ENCODE assay signal across 1 cellular context in the genomic region with DNA sequence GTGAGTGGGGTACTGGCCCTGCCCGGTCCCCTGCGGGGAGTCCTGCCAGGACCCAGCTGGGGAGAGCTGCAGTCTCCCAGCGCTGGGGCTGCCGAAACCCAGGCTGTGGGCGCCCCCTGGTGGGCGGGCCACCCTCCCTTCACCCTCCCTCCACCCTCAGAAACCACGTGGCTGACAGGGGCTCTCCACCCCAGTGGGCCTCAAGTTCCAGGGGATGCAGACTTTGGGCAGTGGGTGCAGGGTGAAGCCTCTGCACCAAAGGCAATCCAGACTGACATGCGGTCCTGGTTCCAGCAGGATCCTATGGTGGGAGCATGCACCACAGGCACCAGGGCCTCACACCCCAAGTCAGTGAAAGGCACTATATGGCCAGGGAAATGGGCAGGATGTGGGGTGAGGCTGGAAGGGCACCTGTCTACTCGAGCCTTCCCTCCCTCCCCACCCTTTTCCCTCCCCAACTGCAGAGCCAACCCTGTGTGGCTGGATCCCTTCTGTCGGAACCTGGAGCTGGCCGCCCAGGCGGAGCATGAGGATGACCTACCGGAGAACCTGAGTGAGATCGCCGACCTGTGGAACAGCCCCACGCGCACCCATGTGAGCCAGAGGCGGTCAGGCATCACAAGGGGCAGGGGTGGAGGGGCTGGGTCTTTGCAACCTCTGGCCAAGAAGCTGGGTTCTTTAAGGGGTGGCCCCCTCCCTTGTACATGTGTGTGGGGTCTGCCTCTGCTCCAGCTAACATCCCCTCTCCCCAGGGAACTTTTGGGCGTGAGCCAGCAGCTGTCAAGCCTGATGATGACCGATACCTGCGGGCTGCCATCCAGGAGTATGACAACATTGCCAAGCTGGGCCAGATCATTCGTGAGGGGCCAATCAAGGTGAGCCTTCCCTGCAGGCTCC.
TF ChIP-seq lines count a peak whose summit lies in the region.

No MANE protein-coding gene starts in this region.

TF ChIP-seq in GM12878, 131 proteins besides CTCF, POLR2A, EP300 and RAD21 (continued from another document and continues in another):
- TF ChIP-seq, protein P1, sequence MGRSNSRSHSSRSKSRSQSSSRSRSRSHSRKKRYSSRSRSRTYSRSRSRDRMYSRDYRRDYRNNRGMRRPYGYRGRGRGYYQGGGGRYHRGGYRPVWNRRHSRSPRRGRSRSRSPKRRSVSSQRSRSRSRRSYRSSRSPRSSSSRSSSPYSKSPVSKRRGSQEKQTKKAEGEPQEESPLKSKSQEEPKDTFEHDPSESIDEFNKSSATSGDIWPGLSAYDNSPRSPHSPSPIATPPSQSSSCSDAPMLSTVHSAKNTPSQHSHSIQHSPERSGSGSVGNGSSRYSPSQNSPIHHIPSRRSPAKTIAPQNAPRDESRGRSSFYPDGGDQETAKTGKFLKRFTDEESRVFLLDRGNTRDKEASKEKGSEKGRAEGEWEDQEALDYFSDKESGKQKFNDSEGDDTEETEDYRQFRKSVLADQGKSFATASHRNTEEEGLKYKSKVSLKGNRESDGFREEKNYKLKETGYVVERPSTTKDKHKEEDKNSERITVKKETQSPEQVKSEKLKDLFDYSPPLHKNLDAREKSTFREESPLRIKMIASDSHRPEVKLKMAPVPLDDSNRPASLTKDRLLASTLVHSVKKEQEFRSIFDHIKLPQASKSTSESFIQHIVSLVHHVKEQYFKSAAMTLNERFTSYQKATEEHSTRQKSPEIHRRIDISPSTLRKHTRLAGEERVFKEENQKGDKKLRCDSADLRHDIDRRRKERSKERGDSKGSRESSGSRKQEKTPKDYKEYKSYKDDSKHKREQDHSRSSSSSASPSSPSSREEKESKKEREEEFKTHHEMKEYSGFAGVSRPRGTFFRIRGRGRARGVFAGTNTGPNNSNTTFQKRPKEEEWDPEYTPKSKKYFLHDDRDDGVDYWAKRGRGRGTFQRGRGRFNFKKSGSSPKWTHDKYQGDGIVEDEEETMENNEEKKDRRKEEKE (IDR thresholded peaks at IDR 0.05) = no peak
- TF ChIP-seq, protein P2, sequence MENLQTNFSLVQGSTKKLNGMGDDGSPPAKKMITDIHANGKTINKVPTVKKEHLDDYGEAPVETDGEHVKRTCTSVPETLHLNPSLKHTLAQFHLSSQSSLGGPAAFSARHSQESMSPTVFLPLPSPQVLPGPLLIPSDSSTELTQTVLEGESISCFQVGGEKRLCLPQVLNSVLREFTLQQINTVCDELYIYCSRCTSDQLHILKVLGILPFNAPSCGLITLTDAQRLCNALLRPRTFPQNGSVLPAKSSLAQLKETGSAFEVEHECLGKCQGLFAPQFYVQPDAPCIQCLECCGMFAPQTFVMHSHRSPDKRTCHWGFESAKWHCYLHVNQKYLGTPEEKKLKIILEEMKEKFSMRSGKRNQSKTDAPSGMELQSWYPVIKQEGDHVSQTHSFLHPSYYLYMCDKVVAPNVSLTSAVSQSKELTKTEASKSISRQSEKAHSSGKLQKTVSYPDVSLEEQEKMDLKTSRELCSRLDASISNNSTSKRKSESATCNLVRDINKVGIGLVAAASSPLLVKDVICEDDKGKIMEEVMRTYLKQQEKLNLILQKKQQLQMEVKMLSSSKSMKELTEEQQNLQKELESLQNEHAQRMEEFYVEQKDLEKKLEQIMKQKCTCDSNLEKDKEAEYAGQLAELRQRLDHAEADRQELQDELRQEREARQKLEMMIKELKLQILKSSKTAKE (IDR thresholded peaks at IDR 0.05; ENCODE audit: low read depth, poor library complexity, severe bottlenecking) = no peak
- TF ChIP-seq, protein P3, sequence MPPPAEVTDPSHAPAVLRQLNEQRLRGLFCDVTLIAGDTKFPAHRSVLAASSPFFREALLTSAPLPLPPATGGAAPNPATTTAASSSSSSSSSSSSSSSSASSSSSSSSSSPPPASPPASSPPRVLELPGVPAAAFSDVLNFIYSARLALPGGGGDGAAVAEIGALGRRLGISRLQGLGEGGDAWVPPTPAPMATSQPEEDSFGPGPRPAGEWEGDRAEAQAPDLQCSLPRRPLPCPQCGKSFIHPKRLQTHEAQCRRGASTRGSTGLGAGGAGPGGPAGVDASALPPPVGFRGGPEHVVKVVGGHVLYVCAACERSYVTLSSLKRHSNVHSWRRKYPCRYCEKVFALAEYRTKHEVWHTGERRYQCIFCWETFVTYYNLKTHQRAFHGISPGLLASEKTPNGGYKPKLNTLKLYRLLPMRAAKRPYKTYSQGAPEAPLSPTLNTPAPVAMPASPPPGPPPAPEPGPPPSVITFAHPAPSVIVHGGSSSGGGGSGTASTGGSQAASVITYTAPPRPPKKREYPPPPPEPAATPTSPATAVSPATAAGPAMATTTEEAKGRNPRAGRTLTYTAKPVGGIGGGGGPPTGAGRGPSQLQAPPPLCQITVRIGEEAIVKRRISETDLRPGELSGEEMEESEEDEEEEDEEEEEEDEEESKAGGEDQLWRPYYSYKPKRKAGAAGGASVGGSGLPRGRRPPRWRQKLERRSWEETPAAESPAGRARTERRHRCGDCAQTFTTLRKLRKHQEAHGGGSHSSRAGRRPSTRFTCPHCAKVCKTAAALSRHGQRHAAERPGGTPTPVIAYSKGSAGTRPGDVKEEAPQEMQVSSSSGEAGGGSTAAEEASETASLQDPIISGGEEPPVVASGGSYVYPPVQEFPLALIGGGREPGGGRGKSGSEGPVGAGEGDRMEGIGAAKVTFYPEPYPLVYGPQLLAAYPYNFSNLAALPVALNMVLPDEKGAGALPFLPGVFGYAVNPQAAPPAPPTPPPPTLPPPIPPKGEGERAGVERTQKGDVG (CRISPR knock-in tag; IDR thresholded peaks at IDR 0.05) = no peak
- no peak for TF ChIP-seq TCF7 (IDR thresholded peaks at IDR 0.05; ENCODE audit: borderline replicate concordance)
- TF ChIP-seq, protein P4, sequence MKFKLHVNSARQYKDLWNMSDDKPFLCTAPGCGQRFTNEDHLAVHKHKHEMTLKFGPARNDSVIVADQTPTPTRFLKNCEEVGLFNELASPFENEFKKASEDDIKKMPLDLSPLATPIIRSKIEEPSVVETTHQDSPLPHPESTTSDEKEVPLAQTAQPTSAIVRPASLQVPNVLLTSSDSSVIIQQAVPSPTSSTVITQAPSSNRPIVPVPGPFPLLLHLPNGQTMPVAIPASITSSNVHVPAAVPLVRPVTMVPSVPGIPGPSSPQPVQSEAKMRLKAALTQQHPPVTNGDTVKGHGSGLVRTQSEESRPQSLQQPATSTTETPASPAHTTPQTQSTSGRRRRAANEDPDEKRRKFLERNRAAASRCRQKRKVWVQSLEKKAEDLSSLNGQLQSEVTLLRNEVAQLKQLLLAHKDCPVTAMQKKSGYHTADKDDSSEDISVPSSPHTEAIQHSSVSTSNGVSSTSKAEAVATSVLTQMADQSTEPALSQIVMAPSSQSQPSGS (IDR thresholded peaks at IDR 0.05; ENCODE audit: low read length) = no peak
- TF ChIP-seq MYC (IDR thresholded peaks at IDR 0.05; ENCODE audit: insufficient read depth, insufficient read length, insufficient replicate concordance, low read length, severe bottlenecking) = peak; percentile 49
- 0 out of 2 replicates have a peak, but pooled peaks have one; percentile 17 for TF ChIP-seq TCF12 (IDR thresholded peaks at IDR 0.05; ENCODE audit: low read depth, low read length)
- no peak for TF ChIP-seq HDAC2 (IDR thresholded peaks at IDR 0.05)
- TF ChIP-seq, protein P5, sequence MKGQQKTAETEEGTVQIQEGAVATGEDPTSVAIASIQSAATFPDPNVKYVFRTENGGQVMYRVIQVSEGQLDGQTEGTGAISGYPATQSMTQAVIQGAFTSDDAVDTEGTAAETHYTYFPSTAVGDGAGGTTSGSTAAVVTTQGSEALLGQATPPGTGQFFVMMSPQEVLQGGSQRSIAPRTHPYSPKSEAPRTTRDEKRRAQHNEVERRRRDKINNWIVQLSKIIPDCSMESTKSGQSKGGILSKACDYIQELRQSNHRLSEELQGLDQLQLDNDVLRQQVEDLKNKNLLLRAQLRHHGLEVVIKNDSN (IDR thresholded peaks at IDR 0.05; ENCODE audit: borderline replicate concordance, extremely low read length, insufficient read depth, low read depth, low read length) = peak; percentile 79
- TF ChIP-seq SMAD1 (IDR thresholded peaks at IDR 0.05; ENCODE audit: low read depth, partially characterized antibody) = no peak
- TF ChIP-seq, protein P6, sequence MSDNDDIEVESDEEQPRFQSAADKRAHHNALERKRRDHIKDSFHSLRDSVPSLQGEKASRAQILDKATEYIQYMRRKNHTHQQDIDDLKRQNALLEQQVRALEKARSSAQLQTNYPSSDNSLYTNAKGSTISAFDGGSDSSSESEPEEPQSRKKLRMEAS (IDR thresholded peaks at IDR 0.05; ENCODE audit: low read depth, low read length) = peak; percentile 73; the same call in 1 of the 2 replicates
- no peak for TF ChIP-seq NR2F1 (conservative IDR thresholded peaks at IDR 0.05)
- TF ChIP-seq CHD4 (IDR thresholded peaks at IDR 0.05) = no peak
- no peak for TF ChIP-seq MXI1 (IDR thresholded peaks at IDR 0.05; ENCODE audit: low read depth, low read length)
- no peak for TF ChIP-seq ZNF384 (IDR thresholded peaks at IDR 0.05; ENCODE audit: borderline replicate concordance, low read depth, low read length)
- no peak for TF ChIP-seq KAT2A (conservative IDR thresholded peaks at IDR 0.05; ENCODE audit: control insufficient read depth, low read depth, low read length)
- TF ChIP-seq, protein P7, sequence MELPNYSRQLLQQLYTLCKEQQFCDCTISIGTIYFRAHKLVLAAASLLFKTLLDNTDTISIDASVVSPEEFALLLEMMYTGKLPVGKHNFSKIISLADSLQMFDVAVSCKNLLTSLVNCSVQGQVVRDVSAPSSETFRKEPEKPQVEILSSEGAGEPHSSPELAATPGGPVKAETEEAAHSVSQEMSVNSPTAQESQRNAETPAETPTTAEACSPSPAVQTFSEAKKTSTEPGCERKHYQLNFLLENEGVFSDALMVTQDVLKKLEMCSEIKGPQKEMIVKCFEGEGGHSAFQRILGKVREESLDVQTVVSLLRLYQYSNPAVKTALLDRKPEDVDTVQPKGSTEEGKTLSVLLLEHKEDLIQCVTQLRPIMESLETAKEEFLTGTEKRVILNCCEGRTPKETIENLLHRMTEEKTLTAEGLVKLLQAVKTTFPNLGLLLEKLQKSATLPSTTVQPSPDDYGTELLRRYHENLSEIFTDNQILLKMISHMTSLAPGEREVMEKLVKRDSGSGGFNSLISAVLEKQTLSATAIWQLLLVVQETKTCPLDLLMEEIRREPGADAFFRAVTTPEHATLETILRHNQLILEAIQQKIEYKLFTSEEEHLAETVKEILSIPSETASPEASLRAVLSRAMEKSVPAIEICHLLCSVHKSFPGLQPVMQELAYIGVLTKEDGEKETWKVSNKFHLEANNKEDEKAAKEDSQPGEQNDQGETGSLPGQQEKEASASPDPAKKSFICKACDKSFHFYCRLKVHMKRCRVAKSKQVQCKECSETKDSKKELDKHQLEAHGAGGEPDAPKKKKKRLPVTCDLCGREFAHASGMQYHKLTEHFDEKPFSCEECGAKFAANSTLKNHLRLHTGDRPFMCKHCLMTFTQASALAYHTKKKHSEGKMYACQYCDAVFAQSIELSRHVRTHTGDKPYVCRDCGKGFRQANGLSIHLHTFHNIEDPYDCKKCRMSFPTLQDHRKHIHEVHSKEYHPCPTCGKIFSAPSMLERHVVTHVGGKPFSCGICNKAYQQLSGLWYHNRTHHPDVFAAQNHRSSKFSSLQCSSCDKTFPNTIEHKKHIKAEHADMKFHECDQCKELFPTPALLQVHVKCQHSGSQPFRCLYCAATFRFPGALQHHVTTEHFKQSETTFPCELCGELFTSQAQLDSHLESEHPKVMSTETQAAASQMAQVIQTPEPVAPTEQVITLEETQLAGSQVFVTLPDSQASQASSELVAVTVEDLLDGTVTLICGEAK (IDR thresholded peaks at IDR 0.05; ENCODE audit: borderline replicate concordance) = no peak
- peak; percentile 52; the same call in 1 of the 2 replicates for TF ChIP-seq RAD51 (IDR thresholded peaks at IDR 0.05)
- no peak for TF ChIP-seq RFX5 (IDR thresholded peaks at IDR 0.05; ENCODE audit: low read depth, low read length)
- no peak for TF ChIP-seq ASH2L (IDR thresholded peaks at IDR 0.05; ENCODE audit: borderline replicate concordance, low read depth)
- no peak for TF ChIP-seq SIX5 (IDR thresholded peaks at IDR 0.05; ENCODE audit: low read depth, low read length, severe bottlenecking)
- no peak for TF ChIP-seq TARDBP (IDR thresholded peaks at IDR 0.05; ENCODE audit: borderline replicate concordance)
- TF ChIP-seq ZNF622 (IDR thresholded peaks at IDR 0.05) = no peak
- no peak for TF ChIP-seq STAT3 (IDR thresholded peaks at IDR 0.05; ENCODE audit: low read depth, low read length)
- TF ChIP-seq, protein P8, sequence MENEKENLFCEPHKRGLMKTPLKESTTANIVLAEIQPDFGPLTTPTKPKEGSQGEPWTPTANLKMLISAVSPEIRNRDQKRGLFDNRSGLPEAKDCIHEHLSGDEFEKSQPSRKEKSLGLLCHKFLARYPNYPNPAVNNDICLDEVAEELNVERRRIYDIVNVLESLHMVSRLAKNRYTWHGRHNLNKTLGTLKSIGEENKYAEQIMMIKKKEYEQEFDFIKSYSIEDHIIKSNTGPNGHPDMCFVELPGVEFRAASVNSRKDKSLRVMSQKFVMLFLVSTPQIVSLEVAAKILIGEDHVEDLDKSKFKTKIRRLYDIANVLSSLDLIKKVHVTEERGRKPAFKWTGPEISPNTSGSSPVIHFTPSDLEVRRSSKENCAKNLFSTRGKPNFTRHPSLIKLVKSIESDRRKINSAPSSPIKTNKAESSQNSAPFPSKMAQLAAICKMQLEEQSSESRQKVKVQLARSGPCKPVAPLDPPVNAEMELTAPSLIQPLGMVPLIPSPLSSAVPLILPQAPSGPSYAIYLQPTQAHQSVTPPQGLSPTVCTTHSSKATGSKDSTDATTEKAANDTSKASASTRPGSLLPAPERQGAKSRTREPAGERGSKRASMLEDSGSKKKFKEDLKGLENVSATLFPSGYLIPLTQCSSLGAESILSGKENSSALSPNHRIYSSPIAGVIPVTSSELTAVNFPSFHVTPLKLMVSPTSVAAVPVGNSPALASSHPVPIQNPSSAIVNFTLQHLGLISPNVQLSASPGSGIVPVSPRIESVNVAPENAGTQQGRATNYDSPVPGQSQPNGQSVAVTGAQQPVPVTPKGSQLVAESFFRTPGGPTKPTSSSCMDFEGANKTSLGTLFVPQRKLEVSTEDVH (IDR thresholded peaks at IDR 0.05; ENCODE audit: low read depth, partially characterized antibody) = no peak
- TF ChIP-seq, protein P9, sequence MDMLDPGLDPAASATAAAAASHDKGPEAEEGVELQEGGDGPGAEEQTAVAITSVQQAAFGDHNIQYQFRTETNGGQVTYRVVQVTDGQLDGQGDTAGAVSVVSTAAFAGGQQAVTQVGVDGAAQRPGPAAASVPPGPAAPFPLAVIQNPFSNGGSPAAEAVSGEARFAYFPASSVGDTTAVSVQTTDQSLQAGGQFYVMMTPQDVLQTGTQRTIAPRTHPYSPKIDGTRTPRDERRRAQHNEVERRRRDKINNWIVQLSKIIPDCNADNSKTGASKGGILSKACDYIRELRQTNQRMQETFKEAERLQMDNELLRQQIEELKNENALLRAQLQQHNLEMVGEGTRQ (IDR thresholded peaks at IDR 0.05; ENCODE audit: borderline replicate concordance, low read depth, low read length) = peak; percentile 15; the same call in 1 of the 2 replicates
- TF ChIP-seq LARP7 (IDR thresholded peaks at IDR 0.05) = no peak; the same call in 1 of the 2 replicates
- TF ChIP-seq KDM1A (IDR thresholded peaks at IDR 0.05; ENCODE audit: borderline replicate concordance) = no peak
- TF ChIP-seq, protein P10, sequence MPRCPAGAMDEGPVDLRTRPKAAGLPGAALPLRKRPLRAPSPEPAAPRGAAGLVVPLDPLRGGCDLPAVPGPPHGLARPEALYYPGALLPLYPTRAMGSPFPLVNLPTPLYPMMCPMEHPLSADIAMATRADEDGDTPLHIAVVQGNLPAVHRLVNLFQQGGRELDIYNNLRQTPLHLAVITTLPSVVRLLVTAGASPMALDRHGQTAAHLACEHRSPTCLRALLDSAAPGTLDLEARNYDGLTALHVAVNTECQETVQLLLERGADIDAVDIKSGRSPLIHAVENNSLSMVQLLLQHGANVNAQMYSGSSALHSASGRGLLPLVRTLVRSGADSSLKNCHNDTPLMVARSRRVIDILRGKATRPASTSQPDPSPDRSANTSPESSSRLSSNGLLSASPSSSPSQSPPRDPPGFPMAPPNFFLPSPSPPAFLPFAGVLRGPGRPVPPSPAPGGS (IDR thresholded peaks at IDR 0.05; ENCODE audit: borderline replicate concordance, insufficient read depth, low read depth, low read length, poor library complexity, severe bottlenecking) = no peak
- TF ChIP-seq POU2F2 (IDR thresholded peaks at IDR 0.05; ENCODE audit: borderline replicate concordance, low read depth, low read length) = 0 out of 3 replicates have a peak, but pooled peaks have one; percentile 14
